Comparison of ENCODE assay signal across 8 cellular contexts in genomic region chr12:47356129-47356622, GRCh38.
DNase-seq lines count a peak whose midpoint lies in the region; ATAC-seq lines count a peak whose summit lies in the region.

No MANE protein-coding gene starts in this region.

- peaks cover 34% of the 10 kb centered on the region for H3K36me3 Mint-ChIP-seq in activated naive CD8-positive, alpha-beta T cell treated with anti-CD3 and anti-CD28 coated beads, Interleukin-2, amount 10 ng/mL, durations not matched to agents 7 days and 5 days

- no peaks in the 10 kb centered on the region for H3K36me3 ChIP-seq in thymus (ENCODE audit: control insufficient read depth, insufficient read depth)

- ATAC-seq in GM19372 (IDR thresholded peaks at IDR 0.05; ENCODE audit: low read depth, unreplicated experiment), result peak; percentile 65
- peak; percentile 84 for ATAC-seq in HG03432 (IDR thresholded peaks at IDR 0.05; ENCODE audit: unreplicated experiment)
- peak; percentile 21 for ATAC-seq in activated naive CD8-positive, alpha-beta T cell treated with anti-CD3 and anti-CD28 coated beads, Interleukin-2, amount 10 ng/mL, durations not matched to agents 7 days and 5 days (ENCODE audit: low read depth)

- H3K27me3 ChIP-seq in thymus (ENCODE audit: control insufficient read depth, insufficient read depth), result no peaks in the 10 kb centered on the region

- H3K27me3 Mint-ChIP-seq in activated naive CD8-positive, alpha-beta T cell treated with anti-CD3 and anti-CD28 coated beads, Interleukin-2, amount 10 ng/mL, durations not matched to agents 7 days and 5 days, result no peaks in the 10 kb centered on the region

- H3K4me3 ChIP-seq in thymus (ENCODE audit: low read length), result no peak overlapping the region

- peaks cover 7% of the 10 kb centered on the region for H3K4me1 ChIP-seq in thymus (ENCODE audit: control insufficient read depth, insufficient read depth, low read length)

- 25% methylated on average over 3 of the region's 3 CpGs for WGBS in thymus

- no peaks in the 10 kb centered on the region for H3K9me3 ChIP-seq in thymus (ENCODE audit: control insufficient read depth)

- peaks cover 10% of the 10 kb centered on the region for H3K9me3 Mint-ChIP-seq in activated naive CD8-positive, alpha-beta T cell treated with anti-CD3 and anti-CD28 coated beads, Interleukin-2, amount 10 ng/mL, durations not matched to agents 7 days and 5 days

- peak overlapping the region; percentile 78 for H3K4me3 Mint-ChIP-seq in activated naive CD8-positive, alpha-beta T cell treated with anti-CD3 and anti-CD28 coated beads, Interleukin-2, amount 10 ng/mL, durations not matched to agents 7 days and 5 days

- DNase-seq in Ammon's horn (ENCODE audit: low spot score) (peak; percentile 35), HT-29 (ENCODE audit: low spot score) (no peak), NCI-H345 (lab: John Stamatoyannopoulos, UW) (no peak), NCI-H526 treated with DMSO at 0.1 percent for 48 hours (lab: John Stamatoyannopoulos, UW) (no peak)
- no peak for DNase-seq in activated naive CD8-positive, alpha-beta T cell treated with anti-CD3 and anti-CD28 coated beads, Interleukin-2, amount 10 ng/mL, durations not matched to agents 7 days and 5 days

- peak overlapping the region; percentile 31 for H3K27ac ChIP-seq in thymus (ENCODE audit: low read depth)

- peaks cover 60% of the 10 kb centered on the region for H3K4me1 Mint-ChIP-seq in activated naive CD8-positive, alpha-beta T cell treated with anti-CD3 and anti-CD28 coated beads, Interleukin-2, amount 10 ng/mL, durations not matched to agents 7 days and 5 days

- peak overlapping the region; percentile 97 for H3K27ac Mint-ChIP-seq in activated naive CD8-positive, alpha-beta T cell treated with anti-CD3 and anti-CD28 coated beads, Interleukin-2, amount 10 ng/mL, durations not matched to agents 7 days and 5 days

- POLR2A ChIA-PET in activated naive CD8-positive, alpha-beta T cell treated with anti-CD3 and anti-CD28 coated beads, Interleukin-2, amount 10 ng/mL, durations not matched to agents 7 days and 5 days (lab: Charles Lee), result interaction anchor here (1.0 to 1.4 kb wide), 6 partner anchors 35 to 146 kb away, joined by 3 to 5 read pairs (median 3); no protein-coding TSS in a partner anchor

Comparison
In these comparisons a context has a peak if more than half of its experiments do, and no peak if none do; other contexts are left out.
1. ATAC-seq: peak in every context shown above with its lines; median percentile 84 in HG03432; 65 in GM19372; 21 in activated naive CD8-positive, alpha-beta T cell treated with anti-CD3 and anti-CD28 coated beads, Interleukin-2, amount 10 ng/mL, durations not matched to agents 7 days and 5 days.